10 cellular contexts compared by ENCODE assay signal in the genomic region with DNA sequence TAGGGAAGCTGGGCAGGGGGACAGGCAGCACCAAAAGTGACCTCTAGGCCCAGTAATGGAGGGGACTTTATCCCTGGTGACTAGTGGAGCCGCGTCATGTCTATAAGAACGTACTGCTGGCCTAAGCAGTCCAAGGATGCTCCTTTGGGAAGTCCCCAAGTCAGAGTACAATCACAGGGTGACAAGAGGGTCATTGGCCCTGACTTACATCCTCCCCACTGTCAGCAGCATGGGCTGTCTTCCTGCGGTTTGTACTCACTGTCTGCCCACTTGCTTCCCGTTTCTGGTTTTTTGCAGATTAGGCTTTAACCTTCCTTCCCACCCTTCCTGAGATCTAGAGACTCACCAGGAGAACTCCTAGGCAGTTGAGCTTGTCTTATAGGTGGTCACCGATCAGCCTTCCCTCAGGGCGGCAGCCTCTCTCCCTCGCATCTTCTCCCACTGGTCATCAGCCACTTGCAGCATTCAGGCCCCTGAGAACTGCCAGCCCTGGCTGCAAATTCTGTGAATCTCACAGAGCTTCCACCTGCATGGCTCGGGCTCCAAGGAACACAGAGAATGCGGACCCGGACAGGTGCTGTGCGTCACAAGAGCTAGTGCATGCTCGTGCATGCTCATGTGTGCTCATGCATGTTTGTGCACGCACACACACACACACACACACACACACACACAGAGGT.
DNase-seq lines count a peak whose midpoint lies in the region; ATAC-seq and TF ChIP-seq lines count a peak whose summit lies in the region.
"Had no signal": no experiment of that assay in that cellular context is flagged by ENCODE, and none has a peak within 500 bp of the region (broad histone marks: within the 10 kb centered on the region; RNA-seq: fewer than 3 reads in every experiment).

No MANE protein-coding gene starts in this region.

- no peaks in the 10 kb centered on the region for H3K36me3 ChIP-seq in SJCRH30
- no peaks in the 10 kb centered on the region for H3K36me3 ChIP-seq in PC-3 (ENCODE audit: low read depth, low read length)
- H3K36me3 ChIP-seq: pancreas had no signal

- no peak for TF ChIP-seq CTCF in nephron (IDR thresholded peaks at IDR 0.05; ENCODE audit: unreplicated experiment in 3 of 3)
- no peak for TF ChIP-seq CTCF in PC-3 (conservative IDR thresholded peaks at IDR 0.05; ENCODE audit: low read depth, low read length)

- intact Hi-C loops in PC-3 (cut with micrococcal nuclease), result no loop called here

- no peaks in the 10 kb centered on the region for H3K9me3 Mint-ChIP-seq in nephron

- no peaks in the 10 kb centered on the region for H3K27me3 Mint-ChIP-seq in nephron (ENCODE audit: low read depth)

- H3K27ac ChIP-seq in SJCRH30 (peak overlapping the region; percentile 98; the same call in 1 of the 2 replicates), PC-3 (ENCODE audit: low read length) (no peak overlapping the region)

- DNase-seq in CD1c-positive myeloid dendritic cell (ENCODE audit: extremely low spot score) (peak; percentile 86), SJCRH30 (no peak), globus pallidus (ENCODE audit: low spot score) (peak; percentile 53), iPS-NIHi7 (ENCODE audit: extremely low spot score) (no peak), PC-3 (no peak)
- DNase-seq: pancreas; stimulated activated CD4-positive, alpha-beta T cell treated with anti-CD3 and anti-CD28 coated beads, Interleukin-1b, Interleukin-23, amount 100 ng/mL, for 48 hours had no signal

- H4K20me1 ChIP-seq in PC-3 (ENCODE audit: low read length), result no peaks in the 10 kb centered on the region

- H3K4me1 ChIP-seq in SJCRH30 (peaks cover 59% of the 10 kb centered on the region), PC-3 (ENCODE audit: insufficient read depth, low read length) (peaks cover 21% of the 10 kb centered on the region)

- no peak overlapping the region for H2AFZ ChIP-seq in PC-3 (ENCODE audit: low read length)

- no peak overlapping the region for H3K9ac ChIP-seq in PC-3 (ENCODE audit: low read length)

- H3K4me3 ChIP-seq in SJCRH30 (no peak overlapping the region), PC-3 (ENCODE audit: low read length) (no peak overlapping the region)
- H3K4me3 ChIP-seq: pancreas had no signal

- no TSS peak for BruUV-seq in PC-3 (replicated peaks; lab: Mats Ljungman, UMichigan)

- H3K4me1 Mint-ChIP-seq in nephron, result peaks cover 91% of the 10 kb centered on the region

- no peaks in the 10 kb centered on the region for H3K9me3 ChIP-seq in SJCRH30 (replicated peaks)
- H3K9me3 ChIP-seq in PC-3 (ENCODE audit: low read length), result no peaks in the 10 kb centered on the region
- H3K9me3 ChIP-seq: pancreas had no signal

- H3K27me3 ChIP-seq in SJCRH30, result no peaks in the 10 kb centered on the region
- H3K27me3 ChIP-seq in PC-3 (ENCODE audit: low read length), result no peaks in the 10 kb centered on the region
- H3K27me3 ChIP-seq: pancreas had no signal

- no peaks in the 10 kb centered on the region for H3K9me2 ChIP-seq in PC-3 (replicated peaks; ENCODE audit: low read length)

- H3K36me3 Mint-ChIP-seq in nephron (ENCODE audit: low read depth), result no peaks in the 10 kb centered on the region

- CTCF ChIA-PET in PC-3 (lab: Charles Lee), result no interaction called here

- POLR2A ChIA-PET in PC-3 (lab: Charles Lee; ENCODE audit: unreplicated experiment), result no interaction called here

- peak overlapping the region in 1 of 3 experiments; percentile 34 for H3K4me3 Mint-ChIP-seq in nephron

- peak overlapping the region; percentile 81 to 94 (median 92) for H3K27ac Mint-ChIP-seq in nephron

- no peak for ATAC-seq in GM19455 (IDR thresholded peaks at IDR 0.05; ENCODE audit: unreplicated experiment)
- ATAC-seq in PC-3, result no peak
- no peak for ATAC-seq in HG02852 (IDR thresholded peaks at IDR 0.05; ENCODE audit: unreplicated experiment)

- H3K79me2 ChIP-seq in PC-3 (ENCODE audit: low read length), result no peaks in the 10 kb centered on the region

- H3K4me2 ChIP-seq in PC-3 (ENCODE audit: low read length), result no peak overlapping the region

- no peaks in the 10 kb centered on the region for H3F3A ChIP-seq in PC-3 (ENCODE audit: low read length, unreplicated experiment)

Comparison
In these comparisons a context has a peak if more than half of its experiments do, and no peak if none do; other contexts are left out.
1. DNase-seq: peak in CD1c-positive myeloid dendritic cell (single experiment) and globus pallidus (single experiment); none in SJCRH30 (0 of 2), iPS-NIHi7 (single experiment) and PC-3 (single experiment).